8 cellular contexts compared by ENCODE assay signal in the genomic region with DNA sequence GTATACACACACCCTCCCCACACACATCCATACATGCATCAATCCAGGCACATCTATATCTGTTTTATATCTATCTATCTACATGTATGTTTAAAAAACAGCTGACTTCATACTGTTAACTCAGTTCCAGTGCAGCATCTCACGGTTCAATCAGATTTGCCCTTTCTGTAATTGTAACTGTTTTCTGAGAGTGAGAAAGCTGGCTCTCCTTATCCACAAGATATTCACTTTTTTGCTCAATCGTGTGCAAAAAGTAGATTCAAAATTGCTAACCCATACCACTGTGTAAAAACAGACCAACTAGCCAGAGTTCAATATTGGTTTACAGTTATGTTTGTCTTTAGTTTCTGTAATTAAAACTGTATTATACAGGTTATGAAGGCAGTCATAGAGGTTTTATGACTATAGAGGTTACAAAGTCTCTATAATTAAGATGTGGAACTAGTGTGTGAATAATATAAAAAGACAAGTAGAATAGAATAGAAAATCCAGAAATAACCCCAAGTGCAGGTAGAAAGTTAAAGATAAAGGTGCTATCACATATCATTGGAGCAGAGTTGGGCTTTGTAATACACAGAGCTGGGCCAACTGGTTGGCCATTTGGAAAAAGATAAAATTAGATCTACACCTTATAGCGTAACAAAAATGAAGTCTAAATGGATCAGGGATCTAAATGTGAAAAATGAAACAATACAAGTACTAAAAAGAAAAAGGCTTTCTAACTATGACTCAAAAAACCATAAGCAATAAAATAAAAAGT. TPM values are rescaled to one million over a fixed set of nuclear protein-coding genes. Genes with fewer than 3 reads are reported as not detected.
DNase-seq lines count a peak whose midpoint lies in the region; ATAC-seq, FAIRE-seq and TF ChIP-seq lines count a peak whose summit lies in the region.

No MANE protein-coding gene starts in this region.

- H4K20me1 ChIP-seq in BLaER1 treated with 17β-estradiol and CSF1 and Interleukin-3, amounts not matched to agents 10 nM and 100 nM = no peaks in the 10 kb centered on the region; a peak in 1 of 22 replicates
- H4K20me1 ChIP-seq in OCI-LY7 (ENCODE audit: insufficient read depth, low read length) (no peaks in the 10 kb centered on the region), H1 (replicated peaks in 1 of 2; ENCODE audit: control insufficient read depth in 1 of 2, insufficient read depth in 2 of 2, low read length in 2 of 2) (no peaks in the 10 kb centered on the region), neural progenitor cell (ENCODE audit: low read depth) (peaks cover 10% of the 10 kb centered on the region)

- H3K9me3 Mint-ChIP-seq in neural progenitor cell = peaks cover 6% of the 10 kb centered on the region

- no peak overlapping the region for H3K4ac ChIP-seq in H1 (replicated peaks; ENCODE audit: insufficient read length, low read depth, low read length)

- intact Hi-C loops in OCI-LY7 (cut with micrococcal nuclease; ENCODE audit: unreplicated experiment) = no loop called here

- H4K5ac ChIP-seq in H1 (ENCODE audit: insufficient read length, low read depth, low read length) = no peak overlapping the region

- no peak for TF ChIP-seq RAD21 in H1 (IDR thresholded peaks at IDR 0.05 in 1 of 2, conservative IDR thresholded peaks at IDR 0.05 in 1 of 2; ENCODE audit: low read depth in 2 of 2, low read length in 2 of 2)

- peaks cover 9% of the 10 kb centered on the region for H3K36me3 Mint-ChIP-seq in neural progenitor cell

- H3K36me3 ChIP-seq in BLaER1 treated with 17β-estradiol and CSF1 and Interleukin-3, amounts not matched to agents 10 nM and 100 nM = peaks cover 14 to 21% (median 17%) of the 10 kb centered on the region in 11 experiments; a peak in 21 of 22 replicates
- H3K36me3 ChIP-seq in OCI-LY7 (ENCODE audit: insufficient read depth, low read length) = no peaks in the 10 kb centered on the region
- H3K36me3 ChIP-seq in H1 (ENCODE audit: control insufficient read depth in 2 of 4, insufficient read depth in 4 of 4, low read length in 3 of 4) = peaks cover 0 to 11% (median 4%) of the 10 kb centered on the region in 4 experiments; a peak in 4 of 8 replicates
- peaks cover 4% of the 10 kb centered on the region for H3K36me3 ChIP-seq in neural progenitor cell

- H2BK15ac ChIP-seq in H1 (ENCODE audit: low read length) = no peak overlapping the region

- H2AFZ ChIP-seq in OCI-LY7 (ENCODE audit: low read length) (peak overlapping the region; percentile 94), H1 (ENCODE audit: low read length) (no peak overlapping the region), neural progenitor cell (replicated peaks) (no peak overlapping the region)

- H2AK5ac ChIP-seq in H1 (ENCODE audit: low read depth, low read length) = no peak overlapping the region

- H3K79me2 ChIP-seq in OCI-LY7 (ENCODE audit: insufficient read depth, low read depth, low read length) = no peaks in the 10 kb centered on the region
- H3K79me2 ChIP-seq in H1 (ENCODE audit: control insufficient read depth in 1 of 2, insufficient read depth in 2 of 2, low read length in 2 of 2) = peaks cover 0 to 30% of the 10 kb centered on the region in 2 experiments; a peak in 3 of 4 replicates
- H3K79me2 ChIP-seq in neural progenitor cell (ENCODE audit: low read depth) = peaks cover 41% of the 10 kb centered on the region

- peaks cover 5% of the 10 kb centered on the region; the same call in 1 of the 2 replicates for H3K23me2 ChIP-seq in H1 (ENCODE audit: low read depth, low read length)

- H3K4me1 Mint-ChIP-seq in neural progenitor cell = peaks cover 22% of the 10 kb centered on the region

- no peak overlapping the region for H3K27ac Mint-ChIP-seq in neural progenitor cell

- no peak for TF ChIP-seq EP300 in H1 (IDR thresholded peaks at IDR 0.05; ENCODE audit: borderline replicate concordance in 1 of 2, low read depth in 2 of 2, low read length in 2 of 2)

- H3K14ac ChIP-seq in H1 (ENCODE audit: insufficient read length) = no peak overlapping the region

- TF ChIP-seq POLR2A in H1 (IDR thresholded peaks at IDR 0.05; ENCODE audit: control extremely low read depth in 1 of 2, low read depth in 2 of 2, low read length in 2 of 2) = no peak

- peak overlapping the region; percentile 65 to 90 (median 84) for H3K4me2 ChIP-seq in BLaER1 treated with 17β-estradiol and CSF1 and Interleukin-3, amounts not matched to agents 10 nM and 100 nM
- H3K4me2 ChIP-seq in OCI-LY7 (ENCODE audit: low read length) = peak overlapping the region; percentile 89
- peak overlapping the region; percentile 65 to 67 for H3K4me2 ChIP-seq in H1 (ENCODE audit: insufficient read depth in 1 of 2, low read depth in 2 of 2, low read length in 2 of 2)
- peak overlapping the region; percentile 84 for H3K4me2 ChIP-seq in neural progenitor cell

- H3K9ac ChIP-seq in BLaER1 treated with 17β-estradiol and CSF1 and Interleukin-3, amounts not matched to agents 10 nM and 100 nM = peak overlapping the region; percentile 67 to 84 (median 80); a peak in 15 of 22 replicates
- H3K9ac ChIP-seq in H1 (replicated peaks in 1 of 4; ENCODE audit: extremely low read depth in 1 of 4, low read depth in 3 of 4, low read length in 3 of 4) (no peak overlapping the region; a peak in 2 of 7 replicates), neural progenitor cell (peak overlapping the region; percentile 51)

- H3K27me3 ChIP-seq in BLaER1 treated with 17β-estradiol and CSF1 and Interleukin-3, amounts not matched to agents 10 nM and 100 nM = no peaks in the 10 kb centered on the region
- no peaks in the 10 kb centered on the region for H3K27me3 ChIP-seq in H1 (replicated peaks in 1 of 4; ENCODE audit: control insufficient read depth in 3 of 4, extremely low read depth in 1 of 4, insufficient read depth in 3 of 4, low read length in 3 of 4)
- no peaks in the 10 kb centered on the region for H3K27me3 ChIP-seq in neural progenitor cell

- no peaks in the 10 kb centered on the region for H3K27me3 Mint-ChIP-seq in neural progenitor cell (ENCODE audit: insufficient read depth, low read depth)

- H3K56ac ChIP-seq in H1 (replicated peaks; ENCODE audit: insufficient read length, low read depth, low read length) = no peak overlapping the region

- peaks cover 11 to 31% (median 21%) of the 10 kb centered on the region in 10 experiments for H3K4me1 ChIP-seq in BLaER1 treated with 17β-estradiol and CSF1 and Interleukin-3, amounts not matched to agents 10 nM and 100 nM
- H3K4me1 ChIP-seq in OCI-LY7 (ENCODE audit: insufficient read depth, low read length, poor library complexity, severe bottlenecking) (peaks cover 8% of the 10 kb centered on the region), H1 (replicated peaks in 1 of 4; ENCODE audit: control insufficient read depth in 3 of 4, insufficient read depth in 4 of 4, low read length in 3 of 4) (no peaks in the 10 kb centered on the region), neural progenitor cell (peaks cover 17% of the 10 kb centered on the region)

- H3K18ac ChIP-seq in H1 (ENCODE audit: extremely low read depth, low read length) = no peak overlapping the region

- WGBS in H1 (ENCODE audit: extremely low coverage in 1 of 2, insufficient coverage in 1 of 2, insufficient read length in 1 of 2, insufficient replicate concordance in 2 of 2, low coverage in 1 of 2, low lambda C conversion rate in 2 of 2, missing lambda C conversion rate in 1 of 2), 2 experiments = 85% methylated on average over 3 of the region's 3 CpGs; no CpG with 5 or more reads in 1 of the 2 experiments

- TF ChIP-seq CTCF in OCI-LY7 (conservative IDR thresholded peaks at IDR 0.05; ENCODE audit: low read length) = no peak
- no peak for TF ChIP-seq CTCF in H1 (IDR thresholded peaks at IDR 0.05; ENCODE audit: control extremely low read depth in 1 of 3, insufficient read depth in 1 of 3, low read depth in 1 of 3, low read length in 3 of 3)
- no peak for TF ChIP-seq CTCF in neural progenitor cell (IDR thresholded peaks at IDR 0.05)

- peak overlapping the region in 1 of 11 experiments; percentile 81; a peak in 1 of 22 replicates for H3K27ac ChIP-seq in BLaER1 treated with 17β-estradiol and CSF1 and Interleukin-3, amounts not matched to agents 10 nM and 100 nM
- H3K27ac ChIP-seq in OCI-LY7 (ENCODE audit: low read depth, low read length, poor library complexity, severe bottlenecking) (no peak overlapping the region), H1 (ENCODE audit: low read depth, low read length) (no peak overlapping the region), neural progenitor cell (no peak overlapping the region)

- H3K4me3 ChIP-seq in BLaER1 treated with 17β-estradiol and CSF1 and Interleukin-3, amounts not matched to agents 10 nM and 100 nM = peak overlapping the region; percentile 74 to 89 (median 80)
- H3K4me3 ChIP-seq in OCI-LY7 (ENCODE audit: low read depth, low read length, poor library complexity, severe bottlenecking) = peak overlapping the region; percentile 73
- peak overlapping the region; percentile 80 to 95 (median 92); a peak in 7 of 8 replicates for H3K4me3 ChIP-seq in H1 (ENCODE audit: extremely low read depth in 1 of 4, insufficient read depth in 2 of 4, low read depth in 3 of 4, low read length in 4 of 4)
- H3K4me3 ChIP-seq in neural progenitor cell = peak overlapping the region; percentile 80

- H3K4me3 Mint-ChIP-seq in neural progenitor cell = peak overlapping the region; percentile 88

- CTCF ChIA-PET in OCI-LY7 (lab: Charles Lee; ENCODE audit: unreplicated experiment) (no interaction called here), H1 (lab: Charles Lee; ENCODE audit: partially characterized antibody) (interaction anchor here (0.8 to 1.4 kb wide), 5 partner anchors 16 to 270 kb away, joined by 3 to 4 read pairs (median 3); no protein-coding TSS in a partner anchor)

- H3K9me2 ChIP-seq in OCI-LY7 (ENCODE audit: insufficient read depth, low read length) = no peaks in the 10 kb centered on the region

- no peak overlapping the region for H4K91ac ChIP-seq in H1 (replicated peaks; ENCODE audit: insufficient read length, low read length)

- H3K79me1 ChIP-seq in H1 (ENCODE audit: low read depth, low read length) = no peaks in the 10 kb centered on the region

- no peak for FAIRE-seq in H1 (lab: Jason Lieb, UNC)

- peaks cover 12% of the 10 kb centered on the region for H3F3A ChIP-seq in neural progenitor cell (ENCODE audit: low read depth)

- no peak overlapping the region for H4K8ac ChIP-seq in H1 (ENCODE audit: extremely low read depth, insufficient read depth, low read length)

- H2BK20ac ChIP-seq in H1 (ENCODE audit: low read length) = no peak overlapping the region

- no peak for ATAC-seq in GM21515 (IDR thresholded peaks at IDR 0.05; ENCODE audit: unreplicated experiment)

- POLR2A ChIA-PET in OCI-LY7 (lab: Charles Lee) = interaction anchor here (0.5 to 1.0 kb wide), 4 partner anchors 9 to 676 kb away, joined by 3 to 5 read pairs (median 3); a partner anchor contains a TSS
- POLR2A ChIA-PET in H1 (lab: Charles Lee; ENCODE audit: partially characterized antibody) = interaction anchor here (1.1 to 2.5 kb wide), 4 partner anchors 10 to 39 kb away, joined by 3 to 14 read pairs (median 5); a partner anchor contains a TSS

- DNase-seq in OCI-LY7 (ENCODE audit: low spot score) = no peak
- DNase-seq in H1 (ENCODE audit: low read depth in 1 of 2, low spot score in 2 of 2) = no peak
- no peak for DNase-seq in neural progenitor cell (ENCODE audit: low spot score)
- DNase-seq in ureter (ENCODE audit: low spot score) = no peak
- DNase-seq in iPS-NIHi11 (ENCODE audit: low spot score) = no peak
- no peak for DNase-seq in anterior cingulate cortex (lab: John Stamatoyannopoulos, UW)

- no peak overlapping the region for H2BK5ac ChIP-seq in H1 (ENCODE audit: low read depth, low read length)

- no peak overlapping the region for H2BK120ac ChIP-seq in H1 (replicated peaks; ENCODE audit: low read depth, low read length)

- no peak overlapping the region for H3K23ac ChIP-seq in H1 (ENCODE audit: insufficient read length)

- no peak overlapping the region for H2BK12ac ChIP-seq in H1 (ENCODE audit: low read depth, low read length)

- BruUV-seq in OCI-LY7 (replicated peaks; lab: Mats Ljungman, UMichigan) = no TSS peak

- peaks cover 12 to 17% (median 14%) of the 10 kb centered on the region in 11 experiments for H3K9me3 ChIP-seq in BLaER1 treated with 17β-estradiol and CSF1 and Interleukin-3, amounts not matched to agents 10 nM and 100 nM (replicated peaks in 1 of 11)
- H3K9me3 ChIP-seq in OCI-LY7 (ENCODE audit: low read length) = peaks cover 15% of the 10 kb centered on the region
- H3K9me3 ChIP-seq in H1 (ENCODE audit: insufficient read depth in 2 of 2, low read depth in 1 of 2, low read length in 1 of 2) = no peaks in the 10 kb centered on the region
- H3K9me3 ChIP-seq in neural progenitor cell (ENCODE audit: low read depth) = no peaks in the 10 kb centered on the region

RNA-seq across cellular contexts. Expression of a gene that starts 20.1 kb away (rescaled TPM):
- total RNA-seq in OCI-LY7 (2014; rRNA removed; shearing (Covaris generic)) = 4.9 and 6.6 TPM in 2 replicates
- 8.0 and 8.1 TPM in 2 replicates for total RNA-seq in OCI-LY7 (2022)
- total RNA-seq in H1 (2021; fragmentation: NEBNext Ultra II Directional; extraction: Animal tissue kit (Norgen Biotek cat#: 25700)) = 12.2 and 13.7 TPM in 2 replicates
- polyA plus RNA-seq in H1 (2011; rRNA removed) = 4.1 and 4.2 TPM in 2 replicates
- polyA plus RNA-seq in H1 (2011; cell fraction: cytosol; rRNA removed) = 5.8 TPM
- polyA plus RNA-seq in H1 (2011; cell fraction: nucleus; rRNA removed) = 15.6 TPM
- 5.2 to 8.0 TPM (median 5.7 TPM) in 4 replicates for polyA plus RNA-seq in H1 (2012, experiment 1 of 2)
- 0.46 TPM for polyA plus RNA-seq in H1 (2012, experiment 2 of 2)
- 4.7 TPM for polyA plus RNA-seq in H1 (2013, experiment 1 of 2)
- polyA plus RNA-seq in H1 (2013, experiment 2 of 2) = 4.2 TPM
- 17.6 and 18.9 TPM in 2 replicates for polyA minus RNA-seq in H1 (2011; rRNA and poly(A)+ RNA removed)
- 10.4 TPM for polyA minus RNA-seq in H1 (2011; cell fraction: cytosol; rRNA and poly(A)+ RNA removed)
- polyA minus RNA-seq in H1 (2011; cell fraction: nucleus; rRNA and poly(A)+ RNA removed) = 25.9 TPM
- 10.4 and 11.1 TPM in 2 replicates for total RNA-seq in neural progenitor cell (ENCODE audit: low replicate concordance)
- total RNA-seq in ureter = 3.0 TPM

Comparison
In these comparisons a context has a peak if more than half of its experiments do, and no peak if none do; other contexts are left out.
1. H3K9ac ChIP-seq: peak in BLaER1 treated with 17β-estradiol and CSF1 and Interleukin-3, amounts not matched to agents 10 nM and 100 nM (11 of 11) and neural progenitor cell (single experiment); none in H1 (0 of 4).
2. Peak in every context shown above with its lines, with median percentiles within 50 percentile points of each other: H3K4me2 ChIP-seq and H3K4me3 ChIP-seq.